1 cellular context compared by ENCODE assay signal in the genomic region with DNA sequence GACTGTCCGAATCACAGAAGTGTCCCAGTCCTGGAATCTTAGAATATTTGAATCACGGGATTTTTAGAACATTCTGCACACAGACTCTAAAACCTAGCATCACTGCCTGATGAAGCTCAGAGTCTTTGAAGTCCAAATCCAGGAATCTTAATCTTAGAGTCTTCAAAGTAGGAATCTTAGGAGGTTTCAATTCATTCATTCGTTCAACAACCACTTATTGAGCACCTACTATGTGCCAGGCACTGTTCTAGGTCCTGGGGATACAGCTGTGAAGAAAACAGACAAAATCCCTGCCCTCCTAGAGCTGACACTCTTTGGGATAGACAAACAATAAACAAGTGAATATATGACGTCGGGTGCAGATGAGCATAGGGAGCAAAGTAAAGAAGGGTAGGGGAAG.
TF ChIP-seq lines count a peak whose summit lies in the region.

No MANE protein-coding gene starts in this region.

TF ChIP-seq in neural cell, 6 proteins besides CTCF, POLR2A, EP300 and RAD21:
- TF ChIP-seq, protein P1, sequence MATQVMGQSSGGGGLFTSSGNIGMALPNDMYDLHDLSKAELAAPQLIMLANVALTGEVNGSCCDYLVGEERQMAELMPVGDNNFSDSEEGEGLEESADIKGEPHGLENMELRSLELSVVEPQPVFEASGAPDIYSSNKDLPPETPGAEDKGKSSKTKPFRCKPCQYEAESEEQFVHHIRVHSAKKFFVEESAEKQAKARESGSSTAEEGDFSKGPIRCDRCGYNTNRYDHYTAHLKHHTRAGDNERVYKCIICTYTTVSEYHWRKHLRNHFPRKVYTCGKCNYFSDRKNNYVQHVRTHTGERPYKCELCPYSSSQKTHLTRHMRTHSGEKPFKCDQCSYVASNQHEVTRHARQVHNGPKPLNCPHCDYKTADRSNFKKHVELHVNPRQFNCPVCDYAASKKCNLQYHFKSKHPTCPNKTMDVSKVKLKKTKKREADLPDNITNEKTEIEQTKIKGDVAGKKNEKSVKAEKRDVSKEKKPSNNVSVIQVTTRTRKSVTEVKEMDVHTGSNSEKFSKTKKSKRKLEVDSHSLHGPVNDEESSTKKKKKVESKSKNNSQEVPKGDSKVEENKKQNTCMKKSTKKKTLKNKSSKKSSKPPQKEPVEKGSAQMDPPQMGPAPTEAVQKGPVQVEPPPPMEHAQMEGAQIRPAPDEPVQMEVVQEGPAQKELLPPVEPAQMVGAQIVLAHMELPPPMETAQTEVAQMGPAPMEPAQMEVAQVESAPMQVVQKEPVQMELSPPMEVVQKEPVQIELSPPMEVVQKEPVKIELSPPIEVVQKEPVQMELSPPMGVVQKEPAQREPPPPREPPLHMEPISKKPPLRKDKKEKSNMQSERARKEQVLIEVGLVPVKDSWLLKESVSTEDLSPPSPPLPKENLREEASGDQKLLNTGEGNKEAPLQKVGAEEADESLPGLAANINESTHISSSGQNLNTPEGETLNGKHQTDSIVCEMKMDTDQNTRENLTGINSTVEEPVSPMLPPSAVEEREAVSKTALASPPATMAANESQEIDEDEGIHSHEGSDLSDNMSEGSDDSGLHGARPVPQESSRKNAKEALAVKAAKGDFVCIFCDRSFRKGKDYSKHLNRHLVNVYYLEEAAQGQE (IDR thresholded peaks at IDR 0.05; ENCODE audit: borderline replicate concordance): no peak
- TF ChIP-seq SMC3 (conservative IDR thresholded peaks at IDR 0.05; ENCODE audit: poor library complexity) (no peak), TAF1 (IDR thresholded peaks at IDR 0.05; ENCODE audit: low read depth) (no peak), EZH2 (IDR thresholded peaks at IDR 0.05; ENCODE audit: borderline replicate concordance, insufficient read depth, low read length, poor library complexity, severe bottlenecking) (no peak)
